2 cellular contexts compared by ENCODE assay signal in the genomic region with DNA sequence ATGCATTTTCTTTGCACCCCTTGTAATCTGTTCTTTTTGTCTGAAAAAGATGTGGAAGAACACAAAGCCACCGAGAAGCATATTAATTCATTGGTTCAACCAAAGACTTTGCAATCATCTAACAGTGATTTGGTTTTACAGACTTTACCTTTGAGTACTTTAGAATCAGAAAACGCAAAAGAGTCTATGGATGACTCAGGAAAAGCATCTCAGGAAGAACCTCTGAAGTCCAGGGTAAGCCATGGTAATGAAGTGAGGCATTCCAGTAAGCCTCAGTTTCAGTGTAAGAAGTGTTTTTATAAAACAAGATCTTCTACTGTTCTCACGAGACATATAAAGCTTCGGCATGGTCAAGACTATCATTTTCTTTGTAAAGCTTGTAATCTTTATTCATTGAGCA.
TF ChIP-seq lines count a peak whose summit lies in the region.

No MANE protein-coding gene starts in this region.

TF ChIP-seq in IMR-90, 13 proteins besides CTCF, POLR2A, EP300 and RAD21:
- TF ChIP-seq RCOR1 (IDR thresholded peaks at IDR 0.05; ENCODE audit: insufficient replicate concordance, low read length) (no peak), MAZ (IDR thresholded peaks at IDR 0.05; ENCODE audit: borderline replicate concordance, low read depth, low read length) (no peak), SMC3 (IDR thresholded peaks at IDR 0.05; ENCODE audit: low read depth, low read length) (no peak), RFX5 (IDR thresholded peaks at IDR 0.05; ENCODE audit: low read depth, low read length) (no peak)
- TF ChIP-seq, protein P1, sequence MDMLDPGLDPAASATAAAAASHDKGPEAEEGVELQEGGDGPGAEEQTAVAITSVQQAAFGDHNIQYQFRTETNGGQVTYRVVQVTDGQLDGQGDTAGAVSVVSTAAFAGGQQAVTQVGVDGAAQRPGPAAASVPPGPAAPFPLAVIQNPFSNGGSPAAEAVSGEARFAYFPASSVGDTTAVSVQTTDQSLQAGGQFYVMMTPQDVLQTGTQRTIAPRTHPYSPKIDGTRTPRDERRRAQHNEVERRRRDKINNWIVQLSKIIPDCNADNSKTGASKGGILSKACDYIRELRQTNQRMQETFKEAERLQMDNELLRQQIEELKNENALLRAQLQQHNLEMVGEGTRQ (IDR thresholded peaks at IDR 0.05; ENCODE audit: low read depth, low read length), result no peak
- TF ChIP-seq, protein P2, sequence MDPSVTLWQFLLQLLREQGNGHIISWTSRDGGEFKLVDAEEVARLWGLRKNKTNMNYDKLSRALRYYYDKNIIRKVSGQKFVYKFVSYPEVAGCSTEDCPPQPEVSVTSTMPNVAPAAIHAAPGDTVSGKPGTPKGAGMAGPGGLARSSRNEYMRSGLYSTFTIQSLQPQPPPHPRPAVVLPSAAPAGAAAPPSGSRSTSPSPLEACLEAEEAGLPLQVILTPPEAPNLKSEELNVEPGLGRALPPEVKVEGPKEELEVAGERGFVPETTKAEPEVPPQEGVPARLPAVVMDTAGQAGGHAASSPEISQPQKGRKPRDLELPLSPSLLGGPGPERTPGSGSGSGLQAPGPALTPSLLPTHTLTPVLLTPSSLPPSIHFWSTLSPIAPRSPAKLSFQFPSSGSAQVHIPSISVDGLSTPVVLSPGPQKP (IDR thresholded peaks at IDR 0.05; ENCODE audit: borderline replicate concordance, low read depth, low read length), result no peak

TF ChIP-seq in WTC11, 78 proteins besides CTCF, POLR2A, EP300 and RAD21:
- TF ChIP-seq, protein P3, sequence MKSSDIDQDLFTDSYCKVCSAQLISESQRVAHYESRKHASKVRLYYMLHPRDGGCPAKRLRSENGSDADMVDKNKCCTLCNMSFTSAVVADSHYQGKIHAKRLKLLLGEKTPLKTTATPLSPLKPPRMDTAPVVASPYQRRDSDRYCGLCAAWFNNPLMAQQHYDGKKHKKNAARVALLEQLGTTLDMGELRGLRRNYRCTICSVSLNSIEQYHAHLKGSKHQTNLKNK (CRISPR knock-in tag; IDR thresholded peaks at IDR 0.05), result no peak
- TF ChIP-seq, protein P4, sequence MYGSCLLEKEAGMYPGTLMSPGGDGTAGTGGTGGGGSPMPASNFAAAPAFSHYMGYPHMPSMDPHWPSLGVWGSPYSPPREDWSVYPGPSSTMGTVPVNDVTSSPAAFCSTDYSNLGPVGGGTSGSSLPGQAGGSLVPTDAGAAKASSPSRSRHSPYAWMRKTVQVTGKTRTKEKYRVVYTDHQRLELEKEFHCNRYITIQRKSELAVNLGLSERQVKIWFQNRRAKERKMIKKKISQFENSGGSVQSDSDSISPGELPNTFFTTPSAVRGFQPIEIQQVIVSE (CRISPR knock-in tag; IDR thresholded peaks at IDR 0.05; ENCODE audit: borderline replicate concordance), result no peak
- TF ChIP-seq SMAD3 (CRISPR knock-in tag; IDR thresholded peaks at IDR 0.05; ENCODE audit: borderline replicate concordance) (no peak), EMX1 (CRISPR knock-in tag; IDR thresholded peaks at IDR 0.05) (no peak), JAZF1 (CRISPR knock-in tag; IDR thresholded peaks at IDR 0.05) (no peak), ZNF423 (CRISPR knock-in tag; IDR thresholded peaks at IDR 0.05) (no peak), ZNF138 (CRISPR knock-in tag; conservative IDR thresholded peaks at IDR 0.05) (no peak)
- TF ChIP-seq, protein P5, sequence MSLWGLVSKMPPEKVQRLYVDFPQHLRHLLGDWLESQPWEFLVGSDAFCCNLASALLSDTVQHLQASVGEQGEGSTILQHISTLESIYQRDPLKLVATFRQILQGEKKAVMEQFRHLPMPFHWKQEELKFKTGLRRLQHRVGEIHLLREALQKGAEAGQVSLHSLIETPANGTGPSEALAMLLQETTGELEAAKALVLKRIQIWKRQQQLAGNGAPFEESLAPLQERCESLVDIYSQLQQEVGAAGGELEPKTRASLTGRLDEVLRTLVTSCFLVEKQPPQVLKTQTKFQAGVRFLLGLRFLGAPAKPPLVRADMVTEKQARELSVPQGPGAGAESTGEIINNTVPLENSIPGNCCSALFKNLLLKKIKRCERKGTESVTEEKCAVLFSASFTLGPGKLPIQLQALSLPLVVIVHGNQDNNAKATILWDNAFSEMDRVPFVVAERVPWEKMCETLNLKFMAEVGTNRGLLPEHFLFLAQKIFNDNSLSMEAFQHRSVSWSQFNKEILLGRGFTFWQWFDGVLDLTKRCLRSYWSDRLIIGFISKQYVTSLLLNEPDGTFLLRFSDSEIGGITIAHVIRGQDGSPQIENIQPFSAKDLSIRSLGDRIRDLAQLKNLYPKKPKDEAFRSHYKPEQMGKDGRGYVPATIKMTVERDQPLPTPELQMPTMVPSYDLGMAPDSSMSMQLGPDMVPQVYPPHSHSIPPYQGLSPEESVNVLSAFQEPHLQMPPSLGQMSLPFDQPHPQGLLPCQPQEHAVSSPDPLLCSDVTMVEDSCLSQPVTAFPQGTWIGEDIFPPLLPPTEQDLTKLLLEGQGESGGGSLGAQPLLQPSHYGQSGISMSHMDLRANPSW (CRISPR knock-in tag; conservative IDR thresholded peaks at IDR 0.05; ENCODE audit: low read depth), result no peak
- TF ChIP-seq, protein P6, sequence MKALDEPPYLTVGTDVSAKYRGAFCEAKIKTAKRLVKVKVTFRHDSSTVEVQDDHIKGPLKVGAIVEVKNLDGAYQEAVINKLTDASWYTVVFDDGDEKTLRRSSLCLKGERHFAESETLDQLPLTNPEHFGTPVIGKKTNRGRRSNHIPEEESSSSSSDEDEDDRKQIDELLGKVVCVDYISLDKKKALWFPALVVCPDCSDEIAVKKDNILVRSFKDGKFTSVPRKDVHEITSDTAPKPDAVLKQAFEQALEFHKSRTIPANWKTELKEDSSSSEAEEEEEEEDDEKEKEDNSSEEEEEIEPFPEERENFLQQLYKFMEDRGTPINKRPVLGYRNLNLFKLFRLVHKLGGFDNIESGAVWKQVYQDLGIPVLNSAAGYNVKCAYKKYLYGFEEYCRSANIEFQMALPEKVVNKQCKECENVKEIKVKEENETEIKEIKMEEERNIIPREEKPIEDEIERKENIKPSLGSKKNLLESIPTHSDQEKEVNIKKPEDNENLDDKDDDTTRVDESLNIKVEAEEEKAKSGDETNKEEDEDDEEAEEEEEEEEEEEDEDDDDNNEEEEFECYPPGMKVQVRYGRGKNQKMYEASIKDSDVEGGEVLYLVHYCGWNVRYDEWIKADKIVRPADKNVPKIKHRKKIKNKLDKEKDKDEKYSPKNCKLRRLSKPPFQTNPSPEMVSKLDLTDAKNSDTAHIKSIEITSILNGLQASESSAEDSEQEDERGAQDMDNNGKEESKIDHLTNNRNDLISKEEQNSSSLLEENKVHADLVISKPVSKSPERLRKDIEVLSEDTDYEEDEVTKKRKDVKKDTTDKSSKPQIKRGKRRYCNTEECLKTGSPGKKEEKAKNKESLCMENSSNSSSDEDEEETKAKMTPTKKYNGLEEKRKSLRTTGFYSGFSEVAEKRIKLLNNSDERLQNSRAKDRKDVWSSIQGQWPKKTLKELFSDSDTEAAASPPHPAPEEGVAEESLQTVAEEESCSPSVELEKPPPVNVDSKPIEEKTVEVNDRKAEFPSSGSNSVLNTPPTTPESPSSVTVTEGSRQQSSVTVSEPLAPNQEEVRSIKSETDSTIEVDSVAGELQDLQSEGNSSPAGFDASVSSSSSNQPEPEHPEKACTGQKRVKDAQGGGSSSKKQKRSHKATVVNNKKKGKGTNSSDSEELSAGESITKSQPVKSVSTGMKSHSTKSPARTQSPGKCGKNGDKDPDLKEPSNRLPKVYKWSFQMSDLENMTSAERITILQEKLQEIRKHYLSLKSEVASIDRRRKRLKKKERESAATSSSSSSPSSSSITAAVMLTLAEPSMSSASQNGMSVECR (CRISPR knock-in tag; IDR thresholded peaks at IDR 0.05; ENCODE audit: borderline replicate concordance), result no peak
